ENCODE assay signal across 1 cellular context in the genomic region with DNA sequence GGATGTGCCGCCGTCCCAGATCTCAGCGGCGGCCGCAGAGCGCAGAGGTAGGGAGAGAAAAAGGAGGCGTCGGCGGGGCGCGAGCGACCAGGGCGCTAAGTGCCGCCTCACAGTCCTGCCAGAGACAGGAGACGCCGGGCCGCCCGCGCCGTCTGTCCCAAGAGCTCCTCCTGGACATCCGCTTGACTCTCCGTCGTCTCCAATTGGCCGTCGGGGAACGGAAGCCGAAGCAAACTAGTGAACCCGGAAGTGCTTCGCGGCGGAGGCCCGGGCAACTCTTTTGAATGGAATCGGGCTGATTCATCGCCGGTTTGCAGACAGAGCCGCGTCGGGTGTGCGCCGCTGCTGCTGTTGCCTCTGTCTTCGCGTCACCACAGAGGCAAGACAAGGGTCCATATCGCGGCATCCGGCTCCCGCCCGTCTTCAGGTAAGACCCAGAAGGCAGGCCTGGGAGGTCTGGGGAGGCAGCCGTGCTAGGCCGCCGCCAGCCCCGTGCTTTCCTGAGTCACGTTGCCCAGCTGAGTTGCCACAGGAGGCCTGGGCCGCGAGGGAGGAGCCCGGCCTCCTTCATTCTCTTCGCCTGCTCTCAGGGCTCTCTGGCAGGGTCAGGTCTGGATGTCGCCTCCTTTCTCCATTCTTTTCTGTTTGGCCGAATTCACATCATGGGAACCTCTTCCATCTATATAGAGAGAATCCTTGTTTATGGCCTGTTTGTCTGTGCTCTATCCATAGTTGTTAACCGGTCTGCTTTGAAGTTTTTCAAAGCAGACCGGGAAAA.
TF ChIP-seq lines count a peak whose summit lies in the region.

TSS of gene PSMD14 (plus strand) at position 248 of the 778 bp plus-strand sequence. CDS start 10,401 bp downstream, outside the sequence.

TF ChIP-seq in HepG2, 621 proteins besides CTCF, POLR2A, EP300 and RAD21 (continued from another document):
- TF ChIP-seq, protein P1, sequence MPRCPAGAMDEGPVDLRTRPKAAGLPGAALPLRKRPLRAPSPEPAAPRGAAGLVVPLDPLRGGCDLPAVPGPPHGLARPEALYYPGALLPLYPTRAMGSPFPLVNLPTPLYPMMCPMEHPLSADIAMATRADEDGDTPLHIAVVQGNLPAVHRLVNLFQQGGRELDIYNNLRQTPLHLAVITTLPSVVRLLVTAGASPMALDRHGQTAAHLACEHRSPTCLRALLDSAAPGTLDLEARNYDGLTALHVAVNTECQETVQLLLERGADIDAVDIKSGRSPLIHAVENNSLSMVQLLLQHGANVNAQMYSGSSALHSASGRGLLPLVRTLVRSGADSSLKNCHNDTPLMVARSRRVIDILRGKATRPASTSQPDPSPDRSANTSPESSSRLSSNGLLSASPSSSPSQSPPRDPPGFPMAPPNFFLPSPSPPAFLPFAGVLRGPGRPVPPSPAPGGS (CRISPR knock-in tag; IDR thresholded peaks at IDR 0.05) = peak; percentile 98; the same call in 1 of the 2 replicates
- TF ChIP-seq AKNA (CRISPR knock-in tag; IDR thresholded peaks at IDR 0.05; ENCODE audit: borderline replicate concordance) (no peak), CHCHD3 (CRISPR knock-in tag; IDR thresholded peaks at IDR 0.05) (no peak), ZNF563 (CRISPR knock-in tag; IDR thresholded peaks at IDR 0.05) (peak; percentile 94), KDM2A (CRISPR knock-in tag; IDR thresholded peaks at IDR 0.05; ENCODE audit: borderline replicate concordance, low read depth) (peak; percentile 96), TCF7 (IDR thresholded peaks at IDR 0.05; ENCODE audit: low read depth) (no peak; the same call in 1 of the 2 replicates), NR2F2 (IDR thresholded peaks at IDR 0.05; ENCODE audit: borderline replicate concordance, low read depth) (no peak), KMT2B (CRISPR knock-in tag; IDR thresholded peaks at IDR 0.05) (peak; percentile 99)
- TF ChIP-seq, protein P2, sequence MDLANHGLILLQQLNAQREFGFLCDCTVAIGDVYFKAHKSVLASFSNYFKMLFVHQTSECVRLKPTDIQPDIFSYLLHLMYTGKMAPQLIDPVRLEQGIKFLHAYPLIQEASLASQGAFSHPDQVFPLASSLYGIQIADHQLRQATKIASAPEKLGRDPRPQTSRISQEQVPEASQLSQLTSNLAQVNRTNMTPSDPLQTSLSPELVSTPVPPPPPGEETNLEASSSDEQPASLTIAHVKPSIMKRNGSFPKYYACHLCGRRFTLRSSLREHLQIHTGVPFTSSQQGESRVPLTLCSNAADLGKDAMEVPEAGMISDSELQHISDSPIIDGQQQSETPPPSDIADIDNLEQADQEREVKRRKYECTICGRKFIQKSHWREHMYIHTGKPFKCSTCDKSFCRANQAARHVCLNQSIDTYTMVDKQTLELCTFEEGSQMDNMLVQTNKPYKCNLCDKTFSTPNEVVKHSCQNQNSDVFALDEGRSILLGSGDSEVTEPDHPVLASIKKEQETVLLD (CRISPR knock-in tag; IDR thresholded peaks at IDR 0.05; ENCODE audit: low read depth) = no peak
